Comparison of ENCODE assay signal across 18 cellular contexts in genomic region chr15:96701443-96701842, GRCh38.
DNase-seq lines count a peak whose midpoint lies in the region; ATAC-seq and TF ChIP-seq lines count a peak whose summit lies in the region.
"Had no signal": no experiment of that assay in that cellular context is flagged by ENCODE, and none has a peak within 500 bp of the region (broad histone marks: within the 10 kb centered on the region; RNA-seq: fewer than 3 reads in every experiment).

No MANE protein-coding gene starts in this region.

- no peaks in the 10 kb centered on the region for H3K9me2 ChIP-seq in HCT116 (ENCODE audit: insufficient read depth)

- intact Hi-C loops in HCT116 (cut with micrococcal nuclease): no loop called here

- H3K4me3 ChIP-seq in HCT116 (replicated peaks in 1 of 2; ENCODE audit: low read depth in 1 of 2, low read length in 2 of 2): no peak overlapping the region
- H3K4me3 ChIP-seq: body of pancreas had no signal

- RAD21 ChIA-PET in HCT116 (lab: Charles Lee; ENCODE audit: low non-redundant PET in 1 of 2, low total read pairs in 2 of 2, uncharacterized antibody in 2 of 2, unreplicated experiment in 2 of 2): no interaction called here

- ATAC-seq in HCT116 (no peak), HG03378 (IDR thresholded peaks at IDR 0.05; ENCODE audit: unreplicated experiment) (no peak), HG03354 (IDR thresholded peaks at IDR 0.05; ENCODE audit: poor library complexity, severe bottlenecking, unreplicated experiment) (no peak)
- ATAC-seq: body of pancreas; left cardiac atrium; naive thymus-derived CD8-positive, alpha-beta T cell; Panc1 had no signal

- no peak overlapping the region for H3K27ac ChIP-seq in C4-2B
- no peak overlapping the region for H3K27ac ChIP-seq in HCT116 (ENCODE audit: low read depth, low read length)
- no peak overlapping the region for H3K27ac ChIP-seq in VCaP
- H3K27ac ChIP-seq: body of pancreas had no signal

- CTCF ChIA-PET in HCT116 (lab: Charles Lee): no interaction called here

- no peak for TF ChIP-seq POLR2A in HCT116 (IDR thresholded peaks at IDR 0.05; ENCODE audit: borderline replicate concordance, extremely low read depth, insufficient read depth, insufficient read length)

- no peaks in the 10 kb centered on the region for H3K9me3 ChIP-seq in HCT116 (ENCODE audit: control insufficient read depth in 1 of 2, insufficient read depth in 1 of 2, low read depth in 1 of 2, low read length in 2 of 2)
- H3K9me3 ChIP-seq: body of pancreas had no signal

- POLR2A ChIA-PET in HCT116 (lab: Charles Lee): no interaction called here

- H3K4me3 Mint-ChIP-seq in nephron: no peak overlapping the region
- H3K4me3 Mint-ChIP-seq: CD14-positive monocyte; naive thymus-derived CD8-positive, alpha-beta T cell had no signal

- DNase-seq in HCT116 (ENCODE audit: low read depth, low spot score) (no peak), NCI-H1436 treated with DMSO at 0.1 percent for 48 hours (lab: John Stamatoyannopoulos, UW) (no peak)
- DNase-seq: activated effector memory CD4-positive, alpha-beta T cell treated with anti-CD3 and anti-CD28 coated beads, Interleukin-2, amount 50 U/mL, for 16 hours; body of pancreas; effector CD8-positive, alpha-beta T cell; IMR-90; left cardiac atrium; naive thymus-derived CD8-positive, alpha-beta T cell; NCI-H1436; stimulated activated CD8-positive, alpha-beta memory T cell treated with anti-CD3 and anti-CD28 coated beads, Interleukin-4, amount 100 ng/mL, for 48 hours; T-helper 2 cell had no signal

- no peak overlapping the region for H2AFZ ChIP-seq in HCT116 (ENCODE audit: low read depth, low read length, poor library complexity, severe bottlenecking)

- no peaks in the 10 kb centered on the region for H3K79me2 ChIP-seq in HCT116 (ENCODE audit: insufficient read depth, low read length)

- peak; percentile 29; the same call in 1 of the 2 replicates for TF ChIP-seq RAD21 in HCT116 (IDR thresholded peaks at IDR 0.05; ENCODE audit: low read depth)

- H3K9me3 Mint-ChIP-seq in nephron: no peaks in the 10 kb centered on the region
- H3K9me3 Mint-ChIP-seq: CD14-positive monocyte; naive thymus-derived CD8-positive, alpha-beta T cell had no signal

- BruUV-seq in HCT116 (replicated peaks; lab: Mats Ljungman, UMichigan): no TSS peak

- H3K27ac Mint-ChIP-seq in nephron: peak overlapping the region in 2 of 3 experiments; percentile 4 to 59
- H3K27ac Mint-ChIP-seq: CD14-positive monocyte; naive thymus-derived CD8-positive, alpha-beta T cell had no signal

- H3K36me3 Mint-ChIP-seq in nephron (ENCODE audit: low read depth): no peaks in the 10 kb centered on the region
- H3K36me3 Mint-ChIP-seq: CD14-positive monocyte; naive thymus-derived CD8-positive, alpha-beta T cell had no signal

- H3K4me1 Mint-ChIP-seq in nephron: peaks cover 31% of the 10 kb centered on the region
- H3K4me1 Mint-ChIP-seq: CD14-positive monocyte; naive thymus-derived CD8-positive, alpha-beta T cell had no signal

- H3K27me3 ChIP-seq in HCT116 (ENCODE audit: insufficient read depth, low read length): peaks cover 51% of the 10 kb centered on the region
- H3K27me3 ChIP-seq: body of pancreas had no signal

- H3K27me3 Mint-ChIP-seq in nephron (ENCODE audit: low read depth): peaks cover 9% of the 10 kb centered on the region

- no peaks in the 10 kb centered on the region for H3K4me1 ChIP-seq in HCT116 (ENCODE audit: control insufficient read depth in 1 of 2, insufficient read depth in 2 of 2, low read length in 2 of 2)
- H3K4me1 ChIP-seq: body of pancreas had no signal

- no peak overlapping the region for H3K4me2 ChIP-seq in HCT116 (ENCODE audit: low read length)

- H4K20me1 ChIP-seq in HCT116 (ENCODE audit: insufficient read depth): no peaks in the 10 kb centered on the region

- H3K36me3 ChIP-seq in HCT116 (ENCODE audit: control insufficient read depth in 1 of 2, insufficient read depth in 2 of 2, low read length in 2 of 2): no peaks in the 10 kb centered on the region

- H3K9ac ChIP-seq in HCT116 (ENCODE audit: low read length): no peak overlapping the region

- TF ChIP-seq CTCF in C4-2B (conservative IDR thresholded peaks at IDR 0.05) (peak; percentile 44), HCT116 (IDR thresholded peaks at IDR 0.05 in 2 of 3, conservative IDR thresholded peaks at IDR 0.05 in 1 of 3; ENCODE audit: borderline replicate concordance in 1 of 3, insufficient read depth in 1 of 3, low read depth in 2 of 3, low read length in 2 of 3) (peak in 2 of 3 experiments; percentile 6 to 14; a peak in 1 of 6 replicates), VCaP (conservative IDR thresholded peaks at IDR 0.05) (peak; percentile 59), nephron (IDR thresholded peaks at IDR 0.05; ENCODE audit: unreplicated experiment in 3 of 3) (peak; percentile 24 to 36 (median 35))

TF ChIP-seq in HCT116, 20 proteins besides CTCF, POLR2A, EP300 and RAD21:
- no peak for TF ChIP-seq SIN3A (IDR thresholded peaks at IDR 0.05; ENCODE audit: low read depth)
- TF ChIP-seq, protein P1, sequence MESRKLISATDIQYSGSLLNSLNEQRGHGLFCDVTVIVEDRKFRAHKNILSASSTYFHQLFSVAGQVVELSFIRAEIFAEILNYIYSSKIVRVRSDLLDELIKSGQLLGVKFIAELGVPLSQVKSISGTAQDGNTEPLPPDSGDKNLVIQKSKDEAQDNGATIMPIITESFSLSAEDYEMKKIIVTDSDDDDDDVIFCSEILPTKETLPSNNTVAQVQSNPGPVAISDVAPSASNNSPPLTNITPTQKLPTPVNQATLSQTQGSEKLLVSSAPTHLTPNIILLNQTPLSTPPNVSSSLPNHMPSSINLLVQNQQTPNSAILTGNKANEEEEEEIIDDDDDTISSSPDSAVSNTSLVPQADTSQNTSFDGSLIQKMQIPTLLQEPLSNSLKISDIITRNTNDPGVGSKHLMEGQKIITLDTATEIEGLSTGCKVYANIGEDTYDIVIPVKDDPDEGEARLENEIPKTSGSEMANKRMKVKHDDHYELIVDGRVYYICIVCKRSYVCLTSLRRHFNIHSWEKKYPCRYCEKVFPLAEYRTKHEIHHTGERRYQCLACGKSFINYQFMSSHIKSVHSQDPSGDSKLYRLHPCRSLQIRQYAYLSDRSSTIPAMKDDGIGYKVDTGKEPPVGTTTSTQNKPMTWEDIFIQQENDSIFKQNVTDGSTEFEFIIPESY (IDR thresholded peaks at IDR 0.05; ENCODE audit: extremely low read depth, insufficient replicate concordance, low read length): no peak
- no peak for TF ChIP-seq ZNF274 (IDR thresholded peaks at IDR 0.05; ENCODE audit: low read depth, low read length)
- no peak for TF ChIP-seq CEBPB (IDR thresholded peaks at IDR 0.05; ENCODE audit: low read depth)
- TF ChIP-seq EZH2 (IDR thresholded peaks at IDR 0.05): no peak
TF ChIP-seq in HCT116: peak in this region for 0.
